Comparison of ENCODE assay signal across 12 cellular contexts in the genomic region with DNA sequence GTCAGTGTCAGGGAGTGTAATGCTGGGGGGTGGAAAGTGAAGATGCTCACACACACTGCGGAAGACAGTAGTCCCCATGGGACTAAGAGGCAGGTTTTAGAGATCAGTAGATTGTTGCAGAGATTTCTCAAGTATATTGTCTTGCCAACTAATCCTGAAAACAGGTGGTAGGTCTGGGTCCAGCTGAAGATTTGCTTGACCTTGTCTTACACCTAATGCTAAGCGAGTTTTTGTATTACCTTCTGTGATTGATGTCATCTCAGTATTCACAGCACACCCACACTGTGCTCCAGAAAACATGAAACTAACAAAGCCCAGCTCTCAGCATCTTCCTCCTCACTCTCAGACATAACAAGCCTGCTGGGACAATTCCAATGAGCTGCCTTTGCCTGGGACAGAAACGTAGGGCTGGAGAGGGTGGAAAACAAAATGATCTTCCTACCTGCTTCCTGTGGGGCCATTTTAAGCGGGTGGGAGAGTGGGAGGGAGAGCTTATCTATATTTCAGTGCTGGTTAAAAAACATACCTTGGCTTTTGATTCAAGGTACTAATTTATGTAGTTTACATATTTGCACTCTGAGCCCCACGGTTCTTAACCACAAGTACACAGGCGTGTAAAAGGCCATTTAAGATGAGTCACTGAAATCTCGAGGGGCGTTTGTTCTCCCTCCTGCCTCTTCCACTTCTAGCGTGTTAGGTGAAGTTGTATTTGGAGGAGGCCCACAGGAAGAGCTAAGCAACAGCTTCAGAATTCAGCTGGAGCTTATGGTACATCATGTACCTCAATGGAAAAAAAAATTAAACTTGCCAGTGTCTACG. TPM values are rescaled to one million over a fixed set of nuclear protein-coding genes. Genes with fewer than 3 reads are reported as not detected.
A peak's percentile ranks its signal among the peaks of the same experiment; 100 is the strongest.
DNase-seq lines count a peak whose midpoint lies in the region; ATAC-seq, FAIRE-seq and TF ChIP-seq lines count a peak whose summit lies in the region.
"Had no signal": no experiment of that assay in that cellular context is flagged by ENCODE, and none has a peak within 500 bp of the region (broad histone marks: within the 10 kb centered on the region; RNA-seq: fewer than 3 reads in every experiment).

No MANE protein-coding gene starts in this region.

- no peaks in the 10 kb centered on the region for H3K4me1 ChIP-seq in HepG2 (ENCODE audit: insufficient read depth, low read length)

- CTCF ChIA-PET in HepG2 (lab: Yijun Ruan, JAX; ENCODE audit: low intra/inter-chr PET ratio, low total read pairs) = no interaction called here

- no peak overlapping the region for H3K9ac ChIP-seq in HepG2 (ENCODE audit: insufficient read depth, low read depth, low read length)

- no peak for TF ChIP-seq POLR2A in HepG2 (IDR thresholded peaks at IDR 0.05; ENCODE audit: insufficient read depth in 1 of 2, low read depth in 2 of 2, low read length in 2 of 2)

- no peaks in the 10 kb centered on the region for H3K27me3 Mint-ChIP-seq in activated T-cell treated with anti-CD3 and anti-CD28 coated beads, Interleukin-2, amount 50 U/mL, for 4 hours (ENCODE audit: low read depth)
- H3K27me3 Mint-ChIP-seq in activated naive CD8-positive, alpha-beta T cell treated with anti-CD3 and anti-CD28 coated beads, Interleukin-2, amount 10 ng/mL, durations not matched to agents 7 days and 5 days = no peaks in the 10 kb centered on the region

- H4K20me1 ChIP-seq in HepG2 (ENCODE audit: insufficient read depth, low read length) = no peaks in the 10 kb centered on the region

- no peaks in the 10 kb centered on the region for H3K36me3 ChIP-seq in HepG2 (replicated peaks in 1 of 2; ENCODE audit: control insufficient read depth in 1 of 2, insufficient read depth in 2 of 2, low read length in 2 of 2)

- peaks cover 0 to 15% of the 10 kb centered on the region in 2 experiments; a peak in 2 of 5 replicates for H3K27me3 ChIP-seq in HepG2 (ENCODE audit: control insufficient read depth in 1 of 2, insufficient read depth in 2 of 2, low read length in 2 of 2)

- H3K27ac Mint-ChIP-seq in activated naive CD8-positive, alpha-beta T cell treated with anti-CD3 and anti-CD28 coated beads, Interleukin-2, amount 10 ng/mL, durations not matched to agents 7 days and 5 days = no peak overlapping the region

- no peak overlapping the region for H3K4me2 ChIP-seq in HepG2 (ENCODE audit: low read depth, low read length)

- no peak for TF ChIP-seq RAD21 in HepG2 (CRISPR knock-in tag; IDR thresholded peaks at IDR 0.05)

- BruUV-seq in HepG2 (replicated peaks; lab: Mats Ljungman, UMichigan) = no TSS peak

- no peak for TF ChIP-seq CTCF in HepG2 (CRISPR knock-in tag; IDR thresholded peaks at IDR 0.05)

- no peak overlapping the region for H2AFZ ChIP-seq in HepG2 (ENCODE audit: low read length)

- peaks cover 35% of the 10 kb centered on the region for H3K4me1 Mint-ChIP-seq in activated T-cell treated with anti-CD3 and anti-CD28 coated beads, Interleukin-2, amount 50 U/mL, for 4 hours (ENCODE audit: low read depth)
- peaks cover 20% of the 10 kb centered on the region for H3K4me1 Mint-ChIP-seq in activated naive CD8-positive, alpha-beta T cell treated with anti-CD3 and anti-CD28 coated beads, Interleukin-2, amount 10 ng/mL, durations not matched to agents 7 days and 5 days

- DNase-seq in activated T-cell treated with anti-CD3 and anti-CD28 coated beads, Interleukin-2, amount 50 U/mL, for 4 hours = no peak
- DNase-seq in activated T-cell treated with anti-CD3 and anti-CD28 coated beads, Interleukin-2, amount 50 U/mL, for 1 hour = no peak
- DNase-seq in activated naive CD8-positive, alpha-beta T cell treated with anti-CD3 and anti-CD28 coated beads, Interleukin-2, amount 10 ng/mL, durations not matched to agents 7 days and 5 days = no peak
- peak; percentile 28 for DNase-seq in stimulated activated CD8-positive, alpha-beta memory T cell treated with anti-CD3 and anti-CD28 coated beads, Interleukin-4, amount 100 ng/mL, for 48 hours
- DNase-seq in mesenteric fat pad (ENCODE audit: low spot score) (no peak), NCI-H69 (lab: John Stamatoyannopoulos, UW) (no peak), HepG2 (ENCODE audit: low spot score) (no peak)
- DNase-seq: C1 segment of cervical spinal cord, cerebellar nuclear complex had no signal

- H3K36me3 Mint-ChIP-seq in activated T-cell treated with anti-CD3 and anti-CD28 coated beads, Interleukin-2, amount 50 U/mL, for 4 hours (ENCODE audit: insufficient read depth) = no peaks in the 10 kb centered on the region
- peaks cover 8% of the 10 kb centered on the region for H3K36me3 Mint-ChIP-seq in activated naive CD8-positive, alpha-beta T cell treated with anti-CD3 and anti-CD28 coated beads, Interleukin-2, amount 10 ng/mL, durations not matched to agents 7 days and 5 days

- no peak for FAIRE-seq in HepG2 (lab: Jason Lieb, UNC)
- FAIRE-seq: H1 had no signal

- H3K4me3 Mint-ChIP-seq in activated T-cell treated with anti-CD3 and anti-CD28 coated beads, Interleukin-2, amount 50 U/mL, for 4 hours = no peak overlapping the region
- H3K4me3 Mint-ChIP-seq in activated naive CD8-positive, alpha-beta T cell treated with anti-CD3 and anti-CD28 coated beads, Interleukin-2, amount 10 ng/mL, durations not matched to agents 7 days and 5 days = no peak overlapping the region

- intact Hi-C loops in HepG2 (cut with micrococcal nuclease; ENCODE audit: unreplicated experiment) = no loop called here

- in situ Hi-C loops in HepG2 (cut with HindIII; ENCODE audit: extremely low pct_ligation_motif_present, low pct_unique_long_range_greater_than_20kb) = no loop called here

- H3K9me3 ChIP-seq in HepG2 (ENCODE audit: low read length) = no peaks in the 10 kb centered on the region

- TF ChIP-seq EP300 in HepG2 (IDR thresholded peaks at IDR 0.05; ENCODE audit: low read depth in 2 of 2, low read length in 2 of 2) = no peak
- no peak for TF ChIP-seq EP300 in HepG2 (CRISPR knock-in tag; IDR thresholded peaks at IDR 0.05; ENCODE audit: borderline replicate concordance)

- 16% methylated on average over 10 of the region's 10 CpGs for WGBS in HepG2 (ENCODE audit: low lambda C conversion rate)

- POLR2A ChIA-PET in activated naive CD8-positive, alpha-beta T cell treated with anti-CD3 and anti-CD28 coated beads, Interleukin-2, amount 10 ng/mL, durations not matched to agents 7 days and 5 days (lab: Charles Lee) = no interaction called here
- POLR2A ChIA-PET in HepG2 (lab: Yijun Ruan, JAX) = no interaction called here

- no peaks in the 10 kb centered on the region for H3K79me2 ChIP-seq in HepG2 (ENCODE audit: insufficient read depth, low read length)

- ATAC-seq in activated T-cell treated with anti-CD3 and anti-CD28 coated beads, Interleukin-2, amount 50 U/mL, for 4 hours = peak; percentile 83 to 88
- ATAC-seq in HG03039 (IDR thresholded peaks at IDR 0.05; ENCODE audit: unreplicated experiment) = peak; percentile 66
- ATAC-seq in activated naive CD8-positive, alpha-beta T cell treated with anti-CD3 and anti-CD28 coated beads, Interleukin-2, amount 10 ng/mL, durations not matched to agents 7 days and 5 days (ENCODE audit: low read depth) = peak; percentile 36
- no peak for ATAC-seq in HepG2
- ATAC-seq: Panc1 had no signal

- no peak overlapping the region for H3K27ac ChIP-seq in HepG2 (ENCODE audit: extremely low read length, insufficient read depth, low read length)

- no peak overlapping the region for H3K4me3 ChIP-seq in HepG2 (replicated peaks in 1 of 3; ENCODE audit: insufficient read depth in 1 of 3, low read depth in 2 of 3, low read length in 3 of 3)

- no peaks in the 10 kb centered on the region for H3K9me3 Mint-ChIP-seq in activated T-cell treated with anti-CD3 and anti-CD28 coated beads, Interleukin-2, amount 50 U/mL, for 4 hours
- H3K9me3 Mint-ChIP-seq in activated naive CD8-positive, alpha-beta T cell treated with anti-CD3 and anti-CD28 coated beads, Interleukin-2, amount 10 ng/mL, durations not matched to agents 7 days and 5 days = peaks cover 12% of the 10 kb centered on the region

TF ChIP-seq in HepG2, 621 proteins besides CTCF, POLR2A, EP300 and RAD21 (continues in another document):
- TF ChIP-seq RELA (CRISPR knock-in tag; IDR thresholded peaks at IDR 0.05) (no peak), ZNF720 (CRISPR knock-in tag; IDR thresholded peaks at IDR 0.05) (no peak), PHF21A (CRISPR knock-in tag; IDR thresholded peaks at IDR 0.05) (no peak), BORCS8-MEF2B (CRISPR knock-in tag; IDR thresholded peaks at IDR 0.05) (no peak), HDAC2 (CRISPR knock-in tag; IDR thresholded peaks at IDR 0.05) (no peak), ZNF709 (CRISPR knock-in tag; IDR thresholded peaks at IDR 0.05) (no peak)

RNA-seq across cellular contexts. Expression of a gene that starts 23.1 kb away (rescaled TPM):
- total RNA-seq in activated T-cell treated with anti-CD3 and anti-CD28 coated beads, Interleukin-2, amount 50 U/mL, for 4 hours = 10 to 100 TPM; 47.1 to 63.4 (median 56.3) TPM
- total RNA-seq in activated naive CD8-positive, alpha-beta T cell treated with anti-CD3 and anti-CD28 coated beads, Interleukin-2, amount 10 ng/mL, durations not matched to agents 7 days and 5 days = 10 to 100 TPM; 87.9 to 90.6 TPM
- total RNA-seq in mesenteric fat pad (144 TPM), HepG2 (2016; rRNA removed; fragmentation: Illumina TruSeq; extraction: Trizol) (52.1 and 55.5 TPM in 2 replicates)
- total RNA-seq in HepG2 (2016; cell fraction: cytosol; rRNA removed; fragmentation: Illumina TruSeq; extraction: Trizol; ENCODE audit: low read depth) = 4.1 and 5.2 TPM in 2 replicates
- total RNA-seq in HepG2 (2016; cell fraction: insoluble cytoplasmic fraction; rRNA removed; fragmentation: Illumina TruSeq; extraction: Trizol) = 51.6 and 52.5 TPM in 2 replicates
- total RNA-seq in HepG2 (2016; cell fraction: membrane; rRNA removed; fragmentation: Illumina TruSeq; extraction: Trizol) = 18.5 and 21.0 TPM in 2 replicates
- total RNA-seq in HepG2 (2016; cell fraction: nucleus; rRNA removed; fragmentation: Illumina TruSeq; extraction: Trizol) = 44.0 and 59.0 TPM in 2 replicates
- polyA plus RNA-seq in HepG2 (2011; rRNA removed) = 82.9 and 110 TPM in 2 replicates
- polyA plus RNA-seq in HepG2 (2011; cell fraction: cytosol; rRNA removed) = 71.0 and 80.7 TPM in 2 replicates
- polyA plus RNA-seq in HepG2 (2011; cell fraction: nucleus; rRNA removed) = 50.6 and 54.0 TPM in 2 replicates
- polyA plus RNA-seq in HepG2 (2012) = 70.0 and 92.2 TPM in 2 replicates
- 2.6 and 2.7 TPM in 2 replicates for polyA plus RNA-seq in HepG2 (2016; cell fraction: cytosol; fragmentation: Illumina TruSeq; extraction: Trizol; ENCODE audit: low read depth)
- 51.8 and 60.2 TPM in 2 replicates for polyA plus RNA-seq in HepG2 (2016; cell fraction: insoluble cytoplasmic fraction; fragmentation: Illumina TruSeq; extraction: Trizol; ENCODE audit: low read depth)
- 10.2 and 12.3 TPM in 2 replicates for polyA plus RNA-seq in HepG2 (2016; cell fraction: membrane; fragmentation: Illumina TruSeq; extraction: Trizol; ENCODE audit: low read depth)
- 43.3 and 48.9 TPM in 2 replicates for polyA plus RNA-seq in HepG2 (2016; cell fraction: nucleus; fragmentation: Illumina TruSeq; extraction: Trizol; ENCODE audit: insufficient read depth, low read depth)
- polyA minus RNA-seq in HepG2 (2011; rRNA and poly(A)+ RNA removed; ENCODE audit: low replicate concordance) = 28.8 and 93.8 TPM in 2 replicates
- 56.0 and 61.6 TPM in 2 replicates for polyA minus RNA-seq in HepG2 (2011; cell fraction: cytosol; rRNA and poly(A)+ RNA removed)
- polyA minus RNA-seq in HepG2 (2011; cell fraction: nucleus; rRNA and poly(A)+ RNA removed) = 172 and 186 TPM in 2 replicates
